In genomic region chr20:38222231-38222922, GRCh38 we compare ENCODE assay signal across 8 cellular contexts. TPM values are rescaled to one million over a fixed set of nuclear protein-coding genes. Genes with fewer than 3 reads are reported as not detected.
A peak's percentile ranks its signal among the peaks of the same experiment; 100 is the strongest.
DNase-seq lines count a peak whose midpoint lies in the region; ATAC-seq, FAIRE-seq and TF ChIP-seq lines count a peak whose summit lies in the region.

No MANE protein-coding gene starts in this region.

- WGBS in K562 (ENCODE audit: insufficient coverage, low coverage, missing lambda C conversion rate), result 4% methylated on average over 11 of the region's 12 CpGs

- in situ Hi-C loops in K562 (cut with MboI), result no loop called here

- H3K79me2 ChIP-seq in K562 (ENCODE audit: control insufficient read depth, insufficient read depth, low read length), result no peaks in the 10 kb centered on the region

- peak; percentile 94 for FAIRE-seq in K562 (lab: Jason Lieb, UNC)

- H3K27ac ChIP-seq in K562 (ENCODE audit: extremely low read depth, low read depth, low read length), result no peak overlapping the region

- no peaks in the 10 kb centered on the region for H3K9me1 ChIP-seq in K562 (ENCODE audit: control insufficient read depth, insufficient read depth, low read length)

- peak; percentile 89 to 95 (median 94) for TF ChIP-seq CTCF in K562 (IDR thresholded peaks at IDR 0.05 in 2 of 3, conservative IDR thresholded peaks at IDR 0.05 in 1 of 3; ENCODE audit: insufficient read depth in 2 of 3, low read depth in 1 of 3, low read length in 3 of 3)

- TF ChIP-seq POLR2A in K562 (conservative IDR thresholded peaks at IDR 0.05), result no peak

- no peaks in the 10 kb centered on the region for H3K9me3 ChIP-seq in MG63
- H3K9me3 ChIP-seq in K562 (replicated peaks; ENCODE audit: control insufficient read depth, insufficient read depth, low read depth, low read length), result no peaks in the 10 kb centered on the region

- H3K4me2 ChIP-seq in K562 (ENCODE audit: insufficient read depth, low read length), result no peak overlapping the region

- intact Hi-C loops in K562 (cut with micrococcal nuclease), result loop anchor here (5.0 kb wide), 3 partner anchors 150 to 655 kb away; partner anchors contain the start of gene VSTM2L

- H3K27me3 ChIP-seq in MG63, result no peaks in the 10 kb centered on the region
- H3K27me3 ChIP-seq in K562 (ENCODE audit: control insufficient read depth in 2 of 2, insufficient read depth in 2 of 2, low read length in 2 of 2), result peaks cover 4 to 48% of the 10 kb centered on the region in 2 experiments; a peak in 3 of 5 replicates

- no TSS peak for BruUV-seq in K562 (replicated peaks; lab: Mats Ljungman, UMichigan)

- TF ChIP-seq EP300 in K562 (IDR thresholded peaks at IDR 0.05; ENCODE audit: low read length), result no peak

- POLR2A ChIA-PET in K562 (lab: Yijun Ruan, JAX), result interaction anchor here (0.8 kb wide), 1 partner anchor 249 kb away, joined by 4 read pairs; no protein-coding TSS in a partner anchor

- H2AFZ ChIP-seq in K562 (ENCODE audit: low read depth, low read length), result no peak overlapping the region

- DNase-seq in GDM1 (lab: John Stamatoyannopoulos, UW) (peak; percentile 12), MG63 (peak; percentile 44), T1000 (lab: John Stamatoyannopoulos, UW) (peak; percentile 43), K562 (ENCODE audit: extremely low read depth in 1 of 4, low spot score in 3 of 4) (peak; percentile 78 to 83 (median 80)), iPS-NIHi11 (ENCODE audit: low spot score) (peak; percentile 88)
- DNase-seq in stimulated activated CD4-positive, alpha-beta T cell treated with anti-CD3 and anti-CD28 coated beads, Interleukin-1b, Interleukin-23, amount 100 ng/mL, for 4 hours (ENCODE audit: low read depth in 2 of 2), result peak; percentile 39 to 44

- peak; percentile 72 to 87 for TF ChIP-seq RAD21 in K562 (CRISPR knock-in tag; conservative IDR thresholded peaks at IDR 0.05 in 1 of 2, IDR thresholded peaks at IDR 0.05 in 1 of 2)

- H3K4me3 ChIP-seq in MG63 (no peak overlapping the region), K562 (no peak overlapping the region)

- CTCF ChIA-PET in K562 (lab: Yijun Ruan, JAX; ENCODE audit: low intra/inter-chr PET ratio), result interaction anchor here (0.6 to 4.7 kb wide), 4 partner anchors 20 to 321 kb away, joined by 3 to 53 read pairs (median 4); no protein-coding TSS in a partner anchor

- H3K36me3 ChIP-seq in MG63 (no peaks in the 10 kb centered on the region), K562 (ENCODE audit: control insufficient read depth, insufficient read depth, low read length) (no peaks in the 10 kb centered on the region)

- ATAC-seq in K562, result peak; percentile 75
- ATAC-seq in HG03460 (IDR thresholded peaks at IDR 0.05; ENCODE audit: unreplicated experiment), result no peak
- ATAC-seq in HG02678 (IDR thresholded peaks at IDR 0.05; ENCODE audit: unreplicated experiment), result no peak

- H3K9ac ChIP-seq in K562 (ENCODE audit: insufficient read depth in 1 of 2, low read depth in 2 of 2, low read length in 2 of 2), result no peak overlapping the region

- peaks cover 0 to 13% of the 10 kb centered on the region in 2 experiments; a peak in 2 of 5 replicates for H3K4me1 ChIP-seq in K562 (replicated peaks in 1 of 2; ENCODE audit: control insufficient read depth in 2 of 2, insufficient read depth in 2 of 2, low read length in 2 of 2)

- H4K20me1 ChIP-seq in K562 (replicated peaks; ENCODE audit: control insufficient read depth, insufficient read depth, low read length), result peaks cover 12% of the 10 kb centered on the region; the same call in 1 of the 2 replicates

TF ChIP-seq in K562, 482 proteins besides CTCF, POLR2A, EP300 and RAD21 (continues in another document):
- no peak for TF ChIP-seq AFF1 (IDR thresholded peaks at IDR 0.05; ENCODE audit: low read depth in 1 of 2, partially characterized antibody in 2 of 2)
- no peak for TF ChIP-seq ZNF766 (CRISPR knock-in tag; conservative IDR thresholded peaks at IDR 0.05)
- TF ChIP-seq JUND (IDR thresholded peaks at IDR 0.05; ENCODE audit: borderline replicate concordance, low read depth, low read length), result 0 out of 2 replicates have a peak, but pooled peaks have one; percentile 20
- TF ChIP-seq JUND (tag; IDR thresholded peaks at IDR 0.05; ENCODE audit: borderline replicate concordance, low read depth, low read length), result no peak
- TF ChIP-seq SMC3 (conservative IDR thresholded peaks at IDR 0.05; ENCODE audit: insufficient read depth, low read depth, low read length), result peak; percentile 82
- peak; percentile 40; the same call in 1 of the 2 replicates for TF ChIP-seq ARID2 (IDR thresholded peaks at IDR 0.05)
- TF ChIP-seq CBX2 (IDR thresholded peaks at IDR 0.05; ENCODE audit: insufficient read depth, low read length, poor library complexity, severe bottlenecking), result no peak
- TF ChIP-seq NFATC3 (IDR thresholded peaks at IDR 0.05), result no peak
- TF ChIP-seq FIP1L1 (IDR thresholded peaks at IDR 0.05; ENCODE audit: low read depth, low read length, poor library complexity, severe bottlenecking), result no peak
- peak; percentile 87 for TF ChIP-seq CTBP1 (IDR thresholded peaks at IDR 0.05; ENCODE audit: borderline replicate concordance)
- no peak for TF ChIP-seq TEAD2 (tag; IDR thresholded peaks at IDR 0.05)
- no peak for TF ChIP-seq ZNF41 (CRISPR knock-in tag; conservative IDR thresholded peaks at IDR 0.05)
- TF ChIP-seq ZNF445 (CRISPR knock-in tag; IDR thresholded peaks at IDR 0.05; ENCODE audit: low read depth), result no peak

RNA-seq across cellular contexts. Expression of gene KIAA1755, which starts 38.2 kb away (rescaled TPM):
- 1.2 and 1.5 TPM in 2 replicates for total RNA-seq in MG63 (2014; rRNA removed; shearing (Covaris generic); ENCODE audit: low replicate concordance)
- not detected in 2 replicates for total RNA-seq in K562 (2011; cell fraction: chromatin; rRNA removed; ENCODE audit: low replicate concordance)
- total RNA-seq in K562 (2011; cell fraction: nucleolus; rRNA removed), result not detected in 2 replicates
- not detected in 2 replicates for total RNA-seq in K562 (2011; cell fraction: nucleoplasm; rRNA removed)
- total RNA-seq in K562 (2014; rRNA removed) (not detected in 2 replicates), K562 (2014; rRNA removed; fragmentation: Illumina TruSeq; extraction: Trizol) (not detected in 2 replicates), K562 (2015; rRNA removed; fragmentation: Illumina TruSeq; extraction: Trizol) (not detected in 2 replicates), K562 (2021) (not detected in 2 replicates)
- polyA plus RNA-seq in K562 (2011; rRNA removed) (not detected in 2 replicates), K562 (2014; fragmentation: Illumina TruSeq; extraction: Trizol) (not detected in 2 replicates), K562 (2014; fragmentation: Nextera tagmentation; extraction: Ambion mirVana) (not detected), K562 (2014; rRNA removed) (0.12 TPM in 1 of 2 replicates, not detected in the other)
- polyA plus RNA-seq in K562 (2011; cell fraction: cytosol; rRNA removed), result not detected in 2 replicates
- not detected in 2 replicates for polyA plus RNA-seq in K562 (2011; cell fraction: nucleus; rRNA removed)
- polyA plus RNA-seq in K562 (2012), result 0.11 TPM in 1 of 2 replicates, not detected in the other
- not detected in 2 replicates for polyA minus RNA-seq in K562 (2011; rRNA and poly(A)+ RNA removed)
- not detected in 2 replicates for polyA minus RNA-seq in K562 (2011; cell fraction: cytosol; rRNA and poly(A)+ RNA removed)
- not detected in 2 replicates for polyA minus RNA-seq in K562 (2011; cell fraction: nucleus; rRNA and poly(A)+ RNA removed)

RNA-seq across cellular contexts. Expression of gene TGM2, which starts 57.3 kb away (rescaled TPM):
- total RNA-seq in MG63 (2014; rRNA removed; shearing (Covaris generic); ENCODE audit: low replicate concordance), result 82.5 and 111 TPM in 2 replicates
- 34.9 and 72.8 TPM in 2 replicates for total RNA-seq in K562 (2011; cell fraction: chromatin; rRNA removed; ENCODE audit: low replicate concordance)
- 45.9 and 47.5 TPM in 2 replicates for total RNA-seq in K562 (2011; cell fraction: nucleolus; rRNA removed)
- 36.4 and 37.1 TPM in 2 replicates for total RNA-seq in K562 (2011; cell fraction: nucleoplasm; rRNA removed)
- total RNA-seq in K562 (2014; rRNA removed) (48.3 and 61.2 TPM in 2 replicates), K562 (2014; rRNA removed; fragmentation: Illumina TruSeq; extraction: Trizol) (17.4 and 22.0 TPM in 2 replicates), K562 (2015; rRNA removed; fragmentation: Illumina TruSeq; extraction: Trizol) (20.4 and 21.0 TPM in 2 replicates), K562 (2021) (78.5 and 82.3 TPM in 2 replicates)
- polyA plus RNA-seq in K562 (2011; rRNA removed) (35.3 and 37.6 TPM in 2 replicates), K562 (2014; fragmentation: Illumina TruSeq; extraction: Trizol) (55.1 and 56.7 TPM in 2 replicates), K562 (2014; fragmentation: Nextera tagmentation; extraction: Ambion mirVana) (1 to 10 TPM; 5.5 TPM), K562 (2014; rRNA removed) (43.9 and 48.0 TPM in 2 replicates)
- polyA plus RNA-seq in K562 (2011; cell fraction: cytosol; rRNA removed), result 31.6 and 76.0 TPM in 2 replicates
- 26.4 and 54.7 TPM in 2 replicates for polyA plus RNA-seq in K562 (2011; cell fraction: nucleus; rRNA removed)
- polyA plus RNA-seq in K562 (2012), result 47.9 and 85.2 TPM in 2 replicates
- 21.4 and 54.6 TPM in 2 replicates for polyA minus RNA-seq in K562 (2011; rRNA and poly(A)+ RNA removed)
- 46.4 and 51.2 TPM in 2 replicates for polyA minus RNA-seq in K562 (2011; cell fraction: cytosol; rRNA and poly(A)+ RNA removed)
- polyA minus RNA-seq in K562 (2011; cell fraction: nucleus; rRNA and poly(A)+ RNA removed), result 18.8 and 21.4 TPM in 2 replicates

Comparison
In these comparisons a context has a peak if more than half of its experiments do, and no peak if none do; other contexts are left out.
1. DNase-seq: peak in every context shown above with its lines; median percentile 88 in iPS-NIHi11; 80 in K562; 44 in MG63; 43 in T1000; 42 in stimulated activated CD4-positive, alpha-beta T cell treated with anti-CD3 and anti-CD28 coated beads, Interleukin-1b, Interleukin-23, amount 100 ng/mL, for 4 hours; 12 in GDM1.